20 cellular contexts compared by ENCODE assay signal in genomic region chr7:55147101-55147500, GRCh38.
"Had no signal": no experiment of that assay in that cellular context is flagged by ENCODE, and none has a peak within 500 bp of the region (broad histone marks: within the 10 kb centered on the region; RNA-seq: fewer than 3 reads in every experiment).

No MANE protein-coding gene starts in this region.

- ATAC-seq: K562 had no signal

- DNase-seq: Kasumi-1, NCI-H1092 treated with DMSO at 0.1 percent for 48 hours, NCI-H1436, NCI-H187, NCI-H2029, NCI-H2081 treated with DMSO at 0.1 percent for 48 hours, NCI-H2171, NCI-H226, NCI-H446, NCI-H510A, NCI-H524 treated with DMSO at 0.1 percent for 48 hours, NCI-H69, NCI-H774, RPMI8226, SHP77, SK-N-SH had no signal

- H3K9me3 ChIP-seq: SK-N-SH had no signal

- H3K4me3 ChIP-seq: K562 had no signal

- H3K9me2 ChIP-seq: SK-N-SH had no signal

- H3K9ac ChIP-seq: KMS-11, SK-N-SH had no signal

- H3K4me2 ChIP-seq: KMS-11, SK-N-SH had no signal

- H3K4me3 Mint-ChIP-seq: IgD-negative memory B cell had no signal

- H3K27ac Mint-ChIP-seq: IgD-negative memory B cell had no signal

- H3K27ac ChIP-seq: HL-60, KMS-11 had no signal
